In genomic region chr1:52472384-52472783, GRCh38 we compare ENCODE assay signal across 31 cellular contexts.
"Had no signal": no experiment of that assay in that cellular context is flagged by ENCODE, and none has a peak within 500 bp of the region (broad histone marks: within the 10 kb centered on the region; RNA-seq: fewer than 3 reads in every experiment).

No MANE protein-coding gene starts in this region.

- H3K4me3 Mint-ChIP-seq: activated CD8-positive, alpha-beta T cell treated with anti-CD3 and anti-CD28 coated beads for 36 hours; activated naive CD8-positive, alpha-beta T cell; activated T-cell treated with anti-CD3 and anti-CD28 coated beads, Interleukin-2, amount 50 U/mL, for 4 hours; activated T-helper 17 cell treated with anti-CD3 and anti-CD28 coated beads, Interleukin-2, amount 50 U/mL, for 72 hours; dendritic cell treated with granulocyte-macrophage colony-stimulating factor and Interleukin-4, amounts not matched to agents 40 ng/mL and 50 ng/mL, for 4 days; endodermal cell; T-cell; T-helper 1 cell treated with Interleukin-12 subunit alpha and Interleukin-12 subunit beta and Interleukin-4 antibody, amounts not matched to agents 30 μg/mL and 1 μg/mL, for 36 hours had no signal

- H3K27me3 ChIP-seq: colonic mucosa, dorsolateral prefrontal cortex, gastrocnemius medialis, heart left ventricle had no signal

- H3K4me3 ChIP-seq: colonic mucosa, dorsolateral prefrontal cortex, gastrocnemius medialis, heart left ventricle had no signal

- H3K9me3 Mint-ChIP-seq: activated CD8-positive, alpha-beta T cell treated with anti-CD3 and anti-CD28 coated beads for 36 hours; activated T-cell treated with anti-CD3 and anti-CD28 coated beads, Interleukin-2, amount 50 U/mL, for 4 hours; activated T-helper 17 cell treated with anti-CD3 and anti-CD28 coated beads, Interleukin-2, amount 50 U/mL, for 72 hours; dendritic cell treated with granulocyte-macrophage colony-stimulating factor and Interleukin-4, amounts not matched to agents 40 ng/mL and 50 ng/mL, for 4 days; endodermal cell; T-cell; T-helper 1 cell treated with Interleukin-12 subunit alpha and Interleukin-12 subunit beta and Interleukin-4 antibody, amounts not matched to agents 30 μg/mL and 1 μg/mL, for 36 hours had no signal

- ATAC-seq: activated CD8-positive, alpha-beta T cell treated with anti-CD3 and anti-CD28 coated beads for 36 hours; activated T-cell treated with anti-CD3 and anti-CD28 coated beads, Interleukin-2, amount 50 U/mL, for 4 hours; activated T-helper 17 cell treated with anti-CD3 and anti-CD28 coated beads, Interleukin-2, amount 50 U/mL, for 72 hours; esophagus mucosa; gastrocnemius medialis; heart left ventricle; T-cell had no signal

- H3K4me1 ChIP-seq: colonic mucosa, gastrocnemius medialis had no signal

- H3K27ac ChIP-seq: colonic mucosa, dorsolateral prefrontal cortex, gastrocnemius medialis, heart left ventricle had no signal

- H3K36me3 ChIP-seq: colonic mucosa had no signal

- H3K27ac Mint-ChIP-seq: activated CD8-positive, alpha-beta T cell treated with anti-CD3 and anti-CD28 coated beads for 36 hours; activated naive CD8-positive, alpha-beta T cell; activated T-helper 17 cell treated with anti-CD3 and anti-CD28 coated beads, Interleukin-2, amount 50 U/mL, for 72 hours; dendritic cell treated with granulocyte-macrophage colony-stimulating factor and Interleukin-4, amounts not matched to agents 40 ng/mL and 50 ng/mL, for 4 days; endodermal cell; T-helper 1 cell treated with Interleukin-12 subunit alpha and Interleukin-12 subunit beta and Interleukin-4 antibody, amounts not matched to agents 30 μg/mL and 1 μg/mL, for 36 hours had no signal

- H3K4me1 Mint-ChIP-seq: activated T-helper 17 cell treated with anti-CD3 and anti-CD28 coated beads, Interleukin-2, amount 50 U/mL, for 72 hours had no signal

- H3K27me3 Mint-ChIP-seq: activated CD8-positive, alpha-beta T cell treated with anti-CD3 and anti-CD28 coated beads for 36 hours; activated naive CD8-positive, alpha-beta T cell; activated T-helper 17 cell treated with anti-CD3 and anti-CD28 coated beads, Interleukin-2, amount 50 U/mL, for 72 hours; dendritic cell treated with granulocyte-macrophage colony-stimulating factor and Interleukin-4, amounts not matched to agents 40 ng/mL and 50 ng/mL, for 4 days; T-cell had no signal

- FAIRE-seq: astrocyte had no signal

- DNase-seq: activated CD4-positive, alpha-beta T cell treated with anti-CD3 and anti-CD28 coated beads for 1 hour; activated CD4-positive, alpha-beta T cell treated with anti-CD3 and anti-CD28 coated beads for 4 hours; activated CD4-positive, alpha-beta T cell treated with anti-CD3 and anti-CD28 coated beads, Interleukin-2, amount 50 U/mL, for 1 hour; activated CD4-positive, alpha-beta T cell treated with anti-CD3 and anti-CD28 coated beads, Interleukin-2, amount 50 U/mL, for 48 hours; activated CD8-positive, alpha-beta memory T cell treated with anti-CD3 and anti-CD28 coated beads for 24 hours; activated CD8-positive, alpha-beta T cell treated with anti-CD3 and anti-CD28 coated beads for 36 hours; activated effector memory CD4-positive, alpha-beta T cell treated with Interleukin-2 at 50 U/mL for 16 hours; activated gamma-delta T cell treated with Interleukin-2 at 50 U/mL for 16 hours; activated naive CD4-positive, alpha-beta T cell treated with anti-CD3 and anti-CD28 coated beads, Interleukin-2, amount 50 U/mL, for 16 hours; activated naive CD4-positive, alpha-beta T cell treated with Interleukin-2 at 50 U/mL for 16 hours; activated T-cell treated with anti-CD3 and anti-CD28 coated beads, Interleukin-2, amount 50 U/mL, for 4 hours; amniotic stem cell; anterior cingulate cortex; caudate nucleus; colonic mucosa; dorsolateral prefrontal cortex; effector memory CD4-positive, alpha-beta T cell; endodermal cell; foreskin fibroblast; gastrocnemius medialis; glutamatergic neuron; heart left ventricle; SW 1271; T-cell; T1000 had no signal

- H3K9me3 ChIP-seq: colonic mucosa, gastrocnemius medialis, heart left ventricle had no signal
